Comparison of ENCODE assay signal across 17 cellular contexts in the genomic region with DNA sequence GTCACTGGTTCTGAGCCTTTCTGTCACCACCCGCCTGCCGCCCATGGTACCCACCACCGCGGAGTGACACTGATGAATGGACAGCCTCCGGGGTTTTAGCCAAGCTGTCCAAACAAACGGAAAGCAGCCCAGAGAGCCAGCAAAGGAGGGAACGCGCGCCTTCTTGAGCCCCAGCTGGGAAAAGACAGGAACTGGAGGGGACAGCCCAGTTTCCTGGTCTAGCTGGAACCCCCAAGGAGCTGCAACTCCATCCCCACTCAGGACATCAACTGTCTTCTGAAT. TPM values are rescaled to one million over a fixed set of nuclear protein-coding genes. Genes with fewer than 3 reads are reported as not detected.
DNase-seq lines count a peak whose midpoint lies in the region; ATAC-seq and TF ChIP-seq lines count a peak whose summit lies in the region.
"Had no signal": no experiment of that assay in that cellular context is flagged by ENCODE, and none has a peak within 500 bp of the region (broad histone marks: within the 10 kb centered on the region; RNA-seq: fewer than 3 reads in every experiment).

No MANE protein-coding gene starts in this region.

- peaks cover 19% of the 10 kb centered on the region for H3K27me3 Mint-ChIP-seq in nephron progenitor cell (ENCODE audit: low read depth, poor library complexity)

- peaks cover 73% of the 10 kb centered on the region for H3K4me1 Mint-ChIP-seq in nephron progenitor cell
- H3K4me1 Mint-ChIP-seq: CD8-positive, alpha-beta memory T cell had no signal

- H3K36me3 Mint-ChIP-seq in nephron progenitor cell (ENCODE audit: low read depth), result no peaks in the 10 kb centered on the region
- H3K36me3 Mint-ChIP-seq: CD8-positive, alpha-beta memory T cell had no signal

- H3K9me3 Mint-ChIP-seq in nephron progenitor cell, result no peaks in the 10 kb centered on the region
- H3K9me3 Mint-ChIP-seq: CD8-positive, alpha-beta memory T cell; H9 had no signal

- H3K4me3 Mint-ChIP-seq in nephron progenitor cell, result no peak overlapping the region
- H3K4me3 Mint-ChIP-seq: CD8-positive, alpha-beta memory T cell; H9 had no signal

- POLR2A ChIA-PET in HEK293T (lab: Yijun Ruan, JAX), result no interaction called here

- DNase-seq in NCI-H1417 (lab: John Stamatoyannopoulos, UW) (peak in 2 of 3 experiments; percentile 66 to 83), NCI-H1417 treated with DMSO at 0.1 percent for 48 hours (lab: John Stamatoyannopoulos, UW) (no peak), HEK293T (ENCODE audit: extremely low spot score) (no peak), RPMI7951 (ENCODE audit: low read depth) (peak; percentile 50), nephron progenitor cell (peak; percentile 32), GM10266 (ENCODE audit: extremely low spot score) (no peak)
- no peak for DNase-seq in activated CD4-positive, CD25-positive, alpha-beta regulatory T cell treated with anti-CD3 and anti-CD28 coated beads, Interleukin-2, amount 50 U/mL, for 72 hours
- DNase-seq: 8988T, DMS 273 treated with DMSO at 0.1 percent for 48 hours, H9, KBM-7, NCI-H187, NCI-H2171, SJCRH30 had no signal

- TF ChIP-seq CTCF in nephron progenitor cell (IDR thresholded peaks at IDR 0.05) (no peak), GM10266 (IDR thresholded peaks at IDR 0.05; ENCODE audit: control insufficient read depth, insufficient read depth, low read depth, missing control alignments) (no peak)

- peak overlapping the region; percentile 51 for H3K27ac Mint-ChIP-seq in nephron progenitor cell
- H3K27ac Mint-ChIP-seq: CD8-positive, alpha-beta memory T cell had no signal

- ATAC-seq in HG03342 (IDR thresholded peaks at IDR 0.05; ENCODE audit: unreplicated experiment), result no peak

- CTCF ChIA-PET in HEK293T (lab: Yijun Ruan, JAX), result interaction anchor here (0.7 kb wide), 1 partner anchor 286 kb away, joined by 3 read pairs; no protein-coding TSS in a partner anchor

TF ChIP-seq in HEK293T, 16 proteins besides CTCF, POLR2A, EP300 and RAD21:
- no peak for TF ChIP-seq CTBP1 (IDR thresholded peaks at IDR 0.05; ENCODE audit: borderline replicate concordance)
- TF ChIP-seq, protein P1, sequence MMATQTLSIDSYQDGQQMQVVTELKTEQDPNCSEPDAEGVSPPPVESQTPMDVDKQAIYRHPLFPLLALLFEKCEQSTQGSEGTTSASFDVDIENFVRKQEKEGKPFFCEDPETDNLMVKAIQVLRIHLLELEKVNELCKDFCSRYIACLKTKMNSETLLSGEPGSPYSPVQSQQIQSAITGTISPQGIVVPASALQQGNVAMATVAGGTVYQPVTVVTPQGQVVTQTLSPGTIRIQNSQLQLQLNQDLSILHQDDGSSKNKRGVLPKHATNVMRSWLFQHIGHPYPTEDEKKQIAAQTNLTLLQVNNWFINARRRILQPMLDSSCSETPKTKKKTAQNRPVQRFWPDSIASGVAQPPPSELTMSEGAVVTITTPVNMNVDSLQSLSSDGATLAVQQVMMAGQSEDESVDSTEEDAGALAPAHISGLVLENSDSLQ (IDR thresholded peaks at IDR 0.05), result peak; percentile 41; the same call in 1 of the 2 replicates
- no peak for TF ChIP-seq SP1 (IDR thresholded peaks at IDR 0.05)
- no peak for TF ChIP-seq FOXK2 (IDR thresholded peaks at IDR 0.05)
- TF ChIP-seq ARNT (IDR thresholded peaks at IDR 0.05), result no peak

RNA-seq across cellular contexts. Expression of a gene that starts 33.8 kb away (rescaled TPM):
- 1.6 and 2.1 TPM in 2 replicates for total RNA-seq in RPMI7951 (2014; rRNA removed; shearing (Covaris generic))
- total RNA-seq: CD8-positive, alpha-beta memory T cell; SJCRH30; T-helper 2 cell treated with Interferon-gamma antibody and Interleukin-4, amounts not matched to agents 100 ng/mL and 5 ng/mL, for 36 hours had no signal

Comparison
In these comparisons a context has a peak if more than half of its experiments do, and no peak if none do; other contexts are left out.
1. DNase-seq: peak in NCI-H1417 (2 of 3), RPMI7951 (single experiment) and nephron progenitor cell (single experiment); none in NCI-H1417 treated with DMSO at 0.1 percent for 48 hours (single experiment), HEK293T (single experiment), GM10266 (single experiment) and activated CD4-positive, CD25-positive, alpha-beta regulatory T cell treated with anti-CD3 and anti-CD28 coated beads, Interleukin-2, amount 50 U/mL, for 72 hours (single experiment).